Comparison of ENCODE assay signal across 8 cellular contexts in the genomic region with DNA sequence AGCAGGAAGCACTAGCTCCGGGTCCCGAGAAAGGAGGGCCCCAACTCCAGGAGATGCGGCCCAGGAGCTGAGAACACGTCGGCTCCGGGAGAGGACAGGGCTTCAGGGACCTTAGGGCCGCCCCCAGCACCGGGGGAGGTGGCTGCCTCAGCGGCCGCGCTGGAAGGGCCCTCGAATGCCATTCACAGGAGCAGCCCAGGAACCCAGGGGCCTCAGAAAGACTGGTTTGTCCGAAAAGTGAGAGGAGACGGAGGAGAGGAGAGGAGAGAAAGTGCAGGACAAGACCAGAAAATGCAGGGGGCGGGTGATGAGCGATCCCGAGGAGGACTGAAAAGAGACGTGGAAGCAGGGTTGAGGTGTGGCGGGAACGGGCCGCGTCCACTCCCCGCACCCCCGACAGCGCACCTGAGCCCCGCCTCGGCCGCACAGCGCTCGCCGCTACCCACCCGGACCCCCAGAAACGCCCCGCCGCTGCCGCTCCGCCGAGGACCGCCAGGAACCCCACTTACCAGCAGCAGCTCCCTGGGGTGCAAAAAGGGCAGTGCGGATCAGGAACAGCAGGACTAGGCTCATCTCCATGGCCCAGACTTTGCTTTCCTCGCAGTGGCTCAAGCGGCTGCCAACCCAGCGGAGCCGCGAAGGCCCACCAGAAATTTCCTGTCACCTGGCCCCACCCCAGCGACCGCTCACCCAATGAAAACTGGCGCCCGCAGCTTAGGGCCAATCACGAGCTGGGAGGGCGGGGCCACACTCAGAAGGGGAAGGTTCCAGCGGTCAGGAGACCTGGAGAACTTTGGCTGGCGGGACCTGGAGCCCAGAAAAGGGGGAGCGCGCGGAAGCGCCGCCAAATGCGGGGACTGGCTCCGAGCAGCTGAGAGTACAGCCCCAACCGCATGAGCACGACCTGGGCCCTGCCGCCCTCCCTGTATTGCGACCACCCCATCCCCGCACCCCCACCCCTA. TPM values are rescaled to one million over a fixed set of nuclear protein-coding genes. Genes with fewer than 3 reads are reported as not detected.
A peak's percentile ranks its signal among the peaks of the same experiment; 100 is the strongest.
DNase-seq lines count a peak whose midpoint lies in the region; ATAC-seq and TF ChIP-seq lines count a peak whose summit lies in the region.

No MANE protein-coding gene starts in this region.

- CTCF ChIA-PET in CD4-positive, alpha-beta T cell (lab: Charles Lee): interaction anchor here (0.6 to 8.5 kb wide), 7 partner anchors 13 to 372 kb away, joined by 3 to 82 read pairs (median 5); no protein-coding TSS in a partner anchor

- no peaks in the 10 kb centered on the region for H3K27me3 ChIP-seq in CD4-positive, alpha-beta T cell (ENCODE audit: control insufficient read depth, insufficient read depth, low read length)
- no peaks in the 10 kb centered on the region for H3K27me3 ChIP-seq in Peyer's patch
- H3K27me3 ChIP-seq in neural progenitor cell: peaks cover 81% of the 10 kb centered on the region
- H3K27me3 ChIP-seq in stomach: no peaks in the 10 kb centered on the region

- peaks cover 58% of the 10 kb centered on the region for H3K4me1 Mint-ChIP-seq in CD4-positive, alpha-beta T cell (ENCODE audit: low read depth)
- peaks cover 13% of the 10 kb centered on the region for H3K4me1 Mint-ChIP-seq in neural progenitor cell

- 0 to 2% (median 0%) methylated on average over 43 to 65 of the region's 65 CpGs for WGBS in stomach, 5 donors

- peak; percentile 79 for ATAC-seq in CD4-positive, alpha-beta T cell (ENCODE audit: poor library complexity)
- peak; percentile 74 for ATAC-seq in GM19351 (IDR thresholded peaks at IDR 0.05; ENCODE audit: unreplicated experiment)
- peak; percentile 71 for ATAC-seq in HG03521 (IDR thresholded peaks at IDR 0.05; ENCODE audit: unreplicated experiment)

- intact Hi-C loops in CD4-positive, alpha-beta T cell (cut with DNase I, micrococcal nuclease): no loop called here
- intact Hi-C loops in stomach (cut with DNase I; ENCODE audit: low total_unique reads): no loop called here

- TF ChIP-seq CTCF in CD4-positive, alpha-beta T cell (IDR thresholded peaks at IDR 0.05): no peak
- no peak for TF ChIP-seq CTCF in Peyer's patch (IDR thresholded peaks at IDR 0.05)
- TF ChIP-seq CTCF in foreskin fibroblast (IDR thresholded peaks at IDR 0.05; ENCODE audit: low read depth, low read length): no peak
- no peak for TF ChIP-seq CTCF in neural progenitor cell (IDR thresholded peaks at IDR 0.05)
- no peak for TF ChIP-seq CTCF in stomach (IDR thresholded peaks at IDR 0.05)

- H3K36me3 ChIP-seq in Peyer's patch: no peaks in the 10 kb centered on the region
- no peaks in the 10 kb centered on the region for H3K36me3 ChIP-seq in neural progenitor cell
- peaks cover 0 to 13% (median 4%) of the 10 kb centered on the region in 4 donors for H3K36me3 ChIP-seq in stomach

- H3K9me3 Mint-ChIP-seq in CD4-positive, alpha-beta T cell: no peaks in the 10 kb centered on the region
- peaks cover 3% of the 10 kb centered on the region for H3K9me3 Mint-ChIP-seq in neural progenitor cell

- peaks cover 16% of the 10 kb centered on the region for H3K36me3 Mint-ChIP-seq in CD4-positive, alpha-beta T cell (ENCODE audit: low read depth)
- H3K36me3 Mint-ChIP-seq in neural progenitor cell: no peaks in the 10 kb centered on the region

- H3F3A ChIP-seq in neural progenitor cell (ENCODE audit: low read depth): no peaks in the 10 kb centered on the region

- no peak overlapping the region for H3K9ac ChIP-seq in neural progenitor cell

- POLR2A ChIA-PET in CD4-positive, alpha-beta T cell (lab: Charles Lee): interaction anchor here (0.5 to 3.1 kb wide), 22 partner anchors 9 to 1045 kb away, joined by 3 to 37 read pairs (median 3); partner anchors contain the start of genes HLA-A, HLA-F, POLR1H and TRIM26

- peak overlapping the region; percentile 77 for H3K4me2 ChIP-seq in neural progenitor cell

- no peaks in the 10 kb centered on the region for H3K27me3 Mint-ChIP-seq in CD4-positive, alpha-beta T cell
- peaks cover 73% of the 10 kb centered on the region for H3K27me3 Mint-ChIP-seq in neural progenitor cell (ENCODE audit: insufficient read depth, low read depth)

- H4K20me1 ChIP-seq in neural progenitor cell (ENCODE audit: low read depth): peaks cover 4% of the 10 kb centered on the region

- no peaks in the 10 kb centered on the region for H3K9me3 ChIP-seq in CD4-positive, alpha-beta T cell (ENCODE audit: control insufficient read depth, low read length)
- H3K9me3 ChIP-seq in Peyer's patch (no peaks in the 10 kb centered on the region), neural progenitor cell (ENCODE audit: low read depth) (no peaks in the 10 kb centered on the region), stomach (no peaks in the 10 kb centered on the region)

- peak overlapping the region; percentile 65 to 78 (median 74) for H3K4me3 ChIP-seq in Peyer's patch
- peak overlapping the region; percentile 71 to 87 for H3K4me3 ChIP-seq in foreskin fibroblast (ENCODE audit: low read depth in 1 of 2, low read length in 2 of 2)
- H3K4me3 ChIP-seq in neural progenitor cell: peak overlapping the region; percentile 44
- peak overlapping the region; percentile 70 to 83 (median 76) for H3K4me3 ChIP-seq in stomach

- peaks cover 0 to 25% (median 9%) of the 10 kb centered on the region in 4 donors for H3K4me1 ChIP-seq in Peyer's patch
- no peaks in the 10 kb centered on the region for H3K4me1 ChIP-seq in neural progenitor cell
- H3K4me1 ChIP-seq in stomach: peaks cover 23 to 39% (median 30%) of the 10 kb centered on the region in 4 donors

- H2AFZ ChIP-seq in neural progenitor cell (replicated peaks): peak overlapping the region; percentile 75

- peak overlapping the region; percentile 16 for H3K27ac ChIP-seq in CD4-positive, alpha-beta T cell (ENCODE audit: low read depth, low read length)
- H3K27ac ChIP-seq in Peyer's patch (peak overlapping the region; percentile 47 to 79 (median 64)), neural progenitor cell (no peak overlapping the region), stomach (peak overlapping the region in 4 of 5 donors; percentile 43 to 84 (median 70))

- TF ChIP-seq POLR2A in Peyer's patch (IDR thresholded peaks at IDR 0.05) (peak; percentile 39 to 40), stomach (IDR thresholded peaks at IDR 0.05) (no peak)

- H3K4me3 Mint-ChIP-seq in CD4-positive, alpha-beta T cell: peak overlapping the region; percentile 99
- H3K4me3 Mint-ChIP-seq in neural progenitor cell: peak overlapping the region; percentile 88

- TF ChIP-seq EP300 in stomach (IDR thresholded peaks at IDR 0.05): no peak

- DNase-seq in CD4-positive, alpha-beta T cell: peak; percentile 69 to 85 (median 76)
- peak; percentile 96 to 97 (median 97) for DNase-seq in Peyer's patch
- peak; percentile 95 for DNase-seq in activated effector memory CD4-positive, alpha-beta T cell treated with anti-CD3 and anti-CD28 coated beads, Interleukin-2, amount 50 U/mL, for 16 hours
- peak; percentile 80 to 91 for DNase-seq in foreskin fibroblast
- peak; percentile 95 for DNase-seq in neural progenitor cell (ENCODE audit: low spot score)
- DNase-seq in stomach: peak; percentile 93

- no peaks in the 10 kb centered on the region for H3K79me2 ChIP-seq in neural progenitor cell (ENCODE audit: low read depth)

- peak overlapping the region; percentile 31 for H3K27ac Mint-ChIP-seq in CD4-positive, alpha-beta T cell
- no peak overlapping the region for H3K27ac Mint-ChIP-seq in neural progenitor cell

RNA-seq across cellular contexts. Expression of gene HLA-F, which starts 25.4 kb away (rescaled TPM):
- total RNA-seq in CD4-positive, alpha-beta T cell: 100 to 1,000 TPM; 560 TPM
- total RNA-seq in Peyer's patch (100 to 1,000 TPM; 213 to 359 (median 299) TPM), neural progenitor cell (ENCODE audit: low replicate concordance) (0.56 TPM in 1 of 2 replicates, not detected in the other), stomach (100 to 1,000 TPM in 3 of 5 donors, 10 to 100 TPM in 2; 32.7 to 115 (median 108) TPM)
- polyA plus RNA-seq in stomach: 100 to 1,000 TPM in 1 of 3 donors, 10 to 100 TPM in 2; 17.2 to 164 (median 44.4) TPM

Comparison
In these comparisons a context has a peak if more than half of its experiments do, and no peak if none do; other contexts are left out.
1. POLR2A ChIP-seq: peak in Peyer's patch (2 of 2); none in stomach (0 of 4).
2. RNA of gene HLA-F, which starts 25.4 kb away (total RNA-seq): 560 TPM in CD4-positive, alpha-beta T cell, 213 to 359 TPM in Peyer's patch and 32.7 to 115 TPM in stomach; 0.56 TPM in neural progenitor cell; every median in the first group is over 10 times any median in the second.
3. Peak in every context shown above with its lines, with median percentiles within 50 percentile points of each other: ATAC-seq, DNase-seq and H3K4me3 ChIP-seq.